13 cellular contexts compared by ENCODE assay signal in the genomic region with DNA sequence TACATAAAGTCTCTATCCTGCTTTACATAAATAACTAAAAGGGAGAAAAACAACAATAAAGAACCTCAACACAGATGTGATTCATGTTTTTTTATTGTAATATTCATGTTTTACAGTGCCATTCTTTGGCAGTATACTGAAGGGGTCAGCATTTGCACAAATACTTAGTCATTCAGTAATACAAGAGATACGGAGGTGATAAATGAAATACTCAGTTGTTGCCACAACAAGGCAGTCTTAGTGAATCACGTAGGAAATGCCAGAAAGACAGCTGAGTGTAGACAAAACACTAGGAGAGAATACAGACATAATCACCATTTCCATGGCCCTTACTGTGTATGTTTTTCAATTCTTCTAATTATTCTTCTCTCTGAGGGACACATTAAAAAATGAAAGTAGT.
DNase-seq lines count a peak whose midpoint lies in the region; ATAC-seq and TF ChIP-seq lines count a peak whose summit lies in the region.
"Had no signal": no experiment of that assay in that cellular context is flagged by ENCODE, and none has a peak within 500 bp of the region (broad histone marks: within the 10 kb centered on the region; RNA-seq: fewer than 3 reads in every experiment).

No MANE protein-coding gene starts in this region.

- in situ Hi-C loops in astrocyte of the cerebellum (cut with HindIII; ENCODE audit: low sequenced_read_pairs): no loop called here

- no peak for ATAC-seq in GM18517 (IDR thresholded peaks at IDR 0.05; ENCODE audit: unreplicated experiment)
- ATAC-seq in heart left ventricle: no peak
- ATAC-seq: naive thymus-derived CD8-positive, alpha-beta T cell had no signal

- H3K36me3 ChIP-seq in ACC112 (ENCODE audit: insufficient read depth, low read length): no peaks in the 10 kb centered on the region
- no peaks in the 10 kb centered on the region for H3K36me3 ChIP-seq in heart left ventricle
- H3K36me3 ChIP-seq: BLaER1 treated with 17β-estradiol and CSF1 and Interleukin-3, amounts not matched to agents 10 nM and 100 nM; suprapubic skin had no signal

- H3K27me3 ChIP-seq in ACC112 (ENCODE audit: insufficient read depth, low read length) (no peaks in the 10 kb centered on the region), heart left ventricle (no peaks in the 10 kb centered on the region)
- H3K27me3 ChIP-seq: BLaER1 treated with 17β-estradiol and CSF1 and Interleukin-3, amounts not matched to agents 10 nM and 100 nM; suprapubic skin had no signal

- DNase-seq in HPDE6-E6E7 (ENCODE audit: extremely low spot score) (peak; percentile 49), astrocyte of the cerebellum (ENCODE audit: low read depth) (peak; percentile 29), iris pigment epithelial cell (ENCODE audit: low read depth) (peak; percentile 97), NCI-H128 (lab: John Stamatoyannopoulos, UW; ENCODE audit: unreplicated experiment) (no peak), heart left ventricle (no peak), midbrain (lab: John Stamatoyannopoulos, UW) (no peak)
- DNase-seq: naive thymus-derived CD8-positive, alpha-beta T cell; NCI-H1417; stimulated activated CD4-positive, alpha-beta T cell treated with anti-CD3 and anti-CD28 coated beads, Interleukin-4, amount 100 ng/mL, for 1 hour had no signal

- no peaks in the 10 kb centered on the region for H3K79me2 ChIP-seq in ACC112 (ENCODE audit: control insufficient read depth, insufficient read depth, low read length, unreplicated experiment)

- H3K4me3 ChIP-seq in ACC112 (ENCODE audit: low read depth, low read length) (peak overlapping the region; percentile 53), astrocyte of the cerebellum (ENCODE audit: low read depth, low read length) (no peak overlapping the region), heart left ventricle (no peak overlapping the region)
- H3K4me3 ChIP-seq: BLaER1 treated with 17β-estradiol and CSF1 and Interleukin-3, amounts not matched to agents 10 nM and 100 nM; suprapubic skin had no signal

- H2AFZ ChIP-seq in ACC112 (ENCODE audit: low read length, unreplicated experiment): peak overlapping the region; percentile 44

- WGBS in heart left ventricle, 4 donors: 16 to 35% (median 19%) methylated on average over 2 of the region's 2 CpGs

- TF ChIP-seq CTCF in astrocyte of the cerebellum (IDR thresholded peaks at IDR 0.05; ENCODE audit: low read depth, low read length, missing control alignments) (no peak), heart left ventricle (IDR thresholded peaks at IDR 0.05) (no peak)

- H3K27ac ChIP-seq in ACC112 (ENCODE audit: low read depth, low read length) (peak overlapping the region; percentile 94), heart left ventricle (no peak overlapping the region)
- H3K27ac ChIP-seq: BLaER1 treated with 17β-estradiol and CSF1 and Interleukin-3, amounts not matched to agents 10 nM and 100 nM; suprapubic skin had no signal

- peaks cover 35% of the 10 kb centered on the region for H3K4me1 ChIP-seq in ACC112 (ENCODE audit: control insufficient read depth, insufficient read depth, low read length, unreplicated experiment)
- no peaks in the 10 kb centered on the region for H3K4me1 ChIP-seq in heart left ventricle
- H3K4me1 ChIP-seq: suprapubic skin had no signal

- TF ChIP-seq POLR2A in heart left ventricle (IDR thresholded peaks at IDR 0.05): no peak

- peaks cover 0 to 5% (median 0%) of the 10 kb centered on the region in 12 donors for H3K9me3 ChIP-seq in heart left ventricle
- H3K9me3 ChIP-seq: BLaER1 treated with 17β-estradiol and CSF1 and Interleukin-3, amounts not matched to agents 10 nM and 100 nM had no signal

- intact Hi-C loops in heart left ventricle (cut with DNase I): no loop called here

Comparison
In these comparisons a context has a peak if more than half of its experiments do, and no peak if none do; other contexts are left out.
1. DNase-seq: peak in HPDE6-E6E7 (single experiment), astrocyte of the cerebellum (single experiment) and iris pigment epithelial cell (single experiment); none in NCI-H128 (single experiment), heart left ventricle (0 of 5) and midbrain (single experiment).